Comparison of ENCODE assay signal across 18 cellular contexts in genomic region chr19:57872450-57872849, GRCh38.
"Had no signal": no experiment of that assay in that cellular context is flagged by ENCODE, and none has a peak within 500 bp of the region (broad histone marks: within the 10 kb centered on the region; RNA-seq: fewer than 3 reads in every experiment).

No MANE protein-coding gene starts in this region.

- H3K4me2 ChIP-seq: neural progenitor cell had no signal

- H3K4me3 ChIP-seq: ascending aorta, breast epithelium, heart left ventricle, lower lobe of right lung, neural progenitor cell, stomach had no signal

- H3K4me1 ChIP-seq: ascending aorta, breast epithelium, gastrocnemius medialis, heart left ventricle, lower lobe of right lung, neural progenitor cell, stomach had no signal

- H3K27me3 Mint-ChIP-seq: activated CD4-positive, alpha-beta T cell treated with anti-CD3 and anti-CD28 coated beads, Interleukin-2, amount 10 ng/mL, durations not matched to agents 7 days and 5 days; activated naive CD8-positive, alpha-beta T cell treated with anti-CD3 and anti-CD28 coated beads, Interleukin-2, amount 10 ng/mL, durations not matched to agents 7 days and 5 days had no signal

- H3K4me1 Mint-ChIP-seq: activated CD4-positive, alpha-beta T cell treated with anti-CD3 and anti-CD28 coated beads, Interleukin-2, amount 10 ng/mL, durations not matched to agents 7 days and 5 days; neural progenitor cell had no signal

- H2AFZ ChIP-seq: neural progenitor cell had no signal

- DNase-seq: activated CD4-positive, alpha-beta T cell treated with anti-CD3 and anti-CD28 coated beads, Interleukin-2, amount 10 ng/mL, durations not matched to agents 7 days and 5 days; activated CD4-positive, CD25-positive, alpha-beta regulatory T cell; activated CD8-positive, alpha-beta memory T cell treated with anti-CD3 and anti-CD28 coated beads, Interleukin-2, amount 50 U/mL, for 48 hours; activated gamma-delta T cell treated with Interleukin-2 at 50 U/mL for 16 hours; activated naive CD8-positive, alpha-beta T cell treated with anti-CD3 and anti-CD28 coated beads, Interleukin-2, amount 10 ng/mL, durations not matched to agents 7 days and 5 days; cerebellar nuclear complex; effector CD8-positive, alpha-beta T cell; gastrocnemius medialis; heart left ventricle; immature natural killer cell; lower lobe of right lung; midbrain; stimulated activated CD4-positive, alpha-beta T cell treated with anti-CD3 and anti-CD28 coated beads, Interleukin-2, amount 100 ng/mL, for 24 hours; stomach had no signal

- H3K9ac ChIP-seq: neural progenitor cell had no signal

- ATAC-seq: gastrocnemius medialis, heart left ventricle, lower lobe of right lung had no signal

- H3K27me3 ChIP-seq: ascending aorta, breast epithelium, gastrocnemius medialis, heart left ventricle, neural progenitor cell, stomach had no signal

- H3K27ac ChIP-seq: ascending aorta, breast epithelium, gastrocnemius medialis, heart left ventricle, lower lobe of right lung, neural progenitor cell, stomach had no signal

- H3K27ac Mint-ChIP-seq: activated CD4-positive, alpha-beta T cell treated with anti-CD3 and anti-CD28 coated beads, Interleukin-2, amount 10 ng/mL, durations not matched to agents 7 days and 5 days; activated naive CD8-positive, alpha-beta T cell treated with anti-CD3 and anti-CD28 coated beads, Interleukin-2, amount 10 ng/mL, durations not matched to agents 7 days and 5 days; immature natural killer cell; neural progenitor cell; T-helper 2 cell treated with Interferon-gamma antibody and Interleukin-4, amounts not matched to agents 5 μg/mL and 100 μg/mL, for 36 hours had no signal

- H3K36me3 ChIP-seq: breast epithelium had no signal

- H3K4me3 Mint-ChIP-seq: activated CD4-positive, alpha-beta T cell treated with anti-CD3 and anti-CD28 coated beads, Interleukin-2, amount 10 ng/mL, durations not matched to agents 7 days and 5 days; activated naive CD8-positive, alpha-beta T cell treated with anti-CD3 and anti-CD28 coated beads, Interleukin-2, amount 10 ng/mL, durations not matched to agents 7 days and 5 days; immature natural killer cell; neural progenitor cell; T-helper 2 cell treated with Interferon-gamma antibody and Interleukin-4, amounts not matched to agents 5 μg/mL and 100 μg/mL, for 36 hours had no signal
